11 cellular contexts compared by ENCODE assay signal in the genomic region with DNA sequence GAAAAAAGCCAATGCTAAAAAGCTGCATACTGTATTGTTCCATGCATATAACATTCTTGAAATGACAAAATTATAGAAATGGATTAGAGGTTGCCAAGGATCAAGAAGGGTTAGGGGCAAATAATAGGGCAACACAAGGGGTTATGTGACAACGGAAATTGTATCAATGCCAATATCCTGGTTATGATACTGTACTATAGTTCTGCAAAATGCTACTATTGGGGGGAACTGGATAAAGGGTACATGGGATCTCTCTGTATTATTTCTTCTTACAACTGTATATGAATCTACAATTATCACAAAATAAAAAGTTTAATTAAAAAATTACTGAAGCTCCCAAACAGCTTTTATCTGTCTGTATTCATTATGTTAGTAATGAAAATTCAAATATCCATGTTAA.
"Had no signal": no experiment of that assay in that cellular context is flagged by ENCODE, and none has a peak within 500 bp of the region (broad histone marks: within the 10 kb centered on the region; RNA-seq: fewer than 3 reads in every experiment).

No MANE protein-coding gene starts in this region.

- DNase-seq: GM23248, GOT3, H7, H9, HCEC 1CT, HFFc6 had no signal

- H3K9me3 ChIP-seq: HAP-1 had no signal

- ATAC-seq: GM23338, HCT116 had no signal

- H3K27ac ChIP-seq: GM23248 had no signal

- H3K36me3 ChIP-seq: HAP-1 had no signal

- H3K4me3 ChIP-seq: GM23248, GM23338, HAP-1 had no signal

- FAIRE-seq: H1, H54 had no signal
